1 cellular context compared by ENCODE assay signal in genomic region chr14:34875031-34875922, GRCh38.
A peak's percentile ranks its signal among the peaks of the same experiment; 100 is the strongest.
TF ChIP-seq lines count a peak whose summit lies in the region.

BAZ1A (minus strand) TSS chr14:34875360; CDS start chr14:34874604, 756 bp downstream.

TF ChIP-seq in HepG2, 621 proteins besides CTCF, POLR2A, EP300 and RAD21 (continued from another document and continues in another):
- no peak for TF ChIP-seq PRDM15 (CRISPR knock-in tag; IDR thresholded peaks at IDR 0.05)
- no peak for TF ChIP-seq ZBTB8A (CRISPR knock-in tag; IDR thresholded peaks at IDR 0.05; ENCODE audit: borderline replicate concordance, low read depth)
- peak; percentile 96 for TF ChIP-seq TAF1 (CRISPR knock-in tag; IDR thresholded peaks at IDR 0.05)
- TF ChIP-seq ZNF709 (CRISPR knock-in tag; IDR thresholded peaks at IDR 0.05): 0 out of 2 replicates have a peak, but pooled peaks have one; percentile 22
- TF ChIP-seq TFDP2 (CRISPR knock-in tag; IDR thresholded peaks at IDR 0.05): peak; percentile 60
- TF ChIP-seq PBX2 (CRISPR knock-in tag; IDR thresholded peaks at IDR 0.05): no peak
- peak; percentile 93; the same call in 1 of the 2 replicates for TF ChIP-seq MTERF4 (CRISPR knock-in tag; IDR thresholded peaks at IDR 0.05)
- TF ChIP-seq ZNF30 (CRISPR knock-in tag; IDR thresholded peaks at IDR 0.05): 0 out of 2 replicates have a peak, but pooled peaks have one; percentile 0
- TF ChIP-seq HOMEZ (CRISPR knock-in tag; IDR thresholded peaks at IDR 0.05; ENCODE audit: low read depth): 0 out of 2 replicates have a peak, but pooled peaks have one; percentile 70
- 0 out of 2 replicates have a peak, but pooled peaks have one; percentile 60 for TF ChIP-seq ZBTB46 (CRISPR knock-in tag; IDR thresholded peaks at IDR 0.05; ENCODE audit: borderline replicate concordance)
- TF ChIP-seq ZNF264 (CRISPR knock-in tag; IDR thresholded peaks at IDR 0.05): peak; percentile 67; the same call in 1 of the 2 replicates
- TF ChIP-seq ZNF225 (CRISPR knock-in tag; IDR thresholded peaks at IDR 0.05): peak; percentile 74; the same call in 1 of the 2 replicates
- no peak for TF ChIP-seq SYNCRIP (IDR thresholded peaks at IDR 0.05; ENCODE audit: insufficient read depth, low read depth, low read length)
- no peak for TF ChIP-seq TRIM22 (IDR thresholded peaks at IDR 0.05)
- TF ChIP-seq ZNF562 (CRISPR knock-in tag; IDR thresholded peaks at IDR 0.05; ENCODE audit: borderline replicate concordance): no peak
- TF ChIP-seq ETV5 (CRISPR knock-in tag; IDR thresholded peaks at IDR 0.05; ENCODE audit: borderline replicate concordance): peak; percentile 74; the same call in 1 of the 2 replicates
- 0 out of 2 replicates have a peak, but pooled peaks have one; percentile 36 for TF ChIP-seq NBN (conservative IDR thresholded peaks at IDR 0.05)
- TF ChIP-seq ZNF615 (CRISPR knock-in tag; IDR thresholded peaks at IDR 0.05; ENCODE audit: borderline replicate concordance): no peak
- TF ChIP-seq HOXA5 (CRISPR knock-in tag; IDR thresholded peaks at IDR 0.05): peak; percentile 95; the same call in 1 of the 2 replicates
- TF ChIP-seq ZNF276 (CRISPR knock-in tag; IDR thresholded peaks at IDR 0.05; ENCODE audit: low read depth): no peak; the same call in 1 of the 2 replicates
- peak; percentile 89; the same call in 1 of the 2 replicates for TF ChIP-seq KDM3A (CRISPR knock-in tag; IDR thresholded peaks at IDR 0.05; ENCODE audit: low read depth)
- TF ChIP-seq ZNF414 (CRISPR knock-in tag; IDR thresholded peaks at IDR 0.05): peak; percentile 57; the same call in 1 of the 2 replicates
- TF ChIP-seq ZNF101 (CRISPR knock-in tag; IDR thresholded peaks at IDR 0.05; ENCODE audit: borderline replicate concordance, low read depth): 0 out of 2 replicates have a peak, but pooled peaks have one; percentile 54
- no peak for TF ChIP-seq RFX1 (IDR thresholded peaks at IDR 0.05)
- peak; percentile 65; the same call in 1 of the 2 replicates for TF ChIP-seq NCOA5 (CRISPR knock-in tag; IDR thresholded peaks at IDR 0.05)
- peak; percentile 72; the same call in 1 of the 2 replicates for TF ChIP-seq ZNF318 (CRISPR knock-in tag; IDR thresholded peaks at IDR 0.05)
- no peak; the same call in 1 of the 2 replicates for TF ChIP-seq ZNF121 (CRISPR knock-in tag; IDR thresholded peaks at IDR 0.05)
- TF ChIP-seq ZNF329 (CRISPR knock-in tag; IDR thresholded peaks at IDR 0.05; ENCODE audit: low read depth): peak; percentile 36; the same call in 1 of the 2 replicates
- TF ChIP-seq GATAD1 (CRISPR knock-in tag; IDR thresholded peaks at IDR 0.05): peak; percentile 70
